ENCODE assay signal across 9 cellular contexts in the genomic region with DNA sequence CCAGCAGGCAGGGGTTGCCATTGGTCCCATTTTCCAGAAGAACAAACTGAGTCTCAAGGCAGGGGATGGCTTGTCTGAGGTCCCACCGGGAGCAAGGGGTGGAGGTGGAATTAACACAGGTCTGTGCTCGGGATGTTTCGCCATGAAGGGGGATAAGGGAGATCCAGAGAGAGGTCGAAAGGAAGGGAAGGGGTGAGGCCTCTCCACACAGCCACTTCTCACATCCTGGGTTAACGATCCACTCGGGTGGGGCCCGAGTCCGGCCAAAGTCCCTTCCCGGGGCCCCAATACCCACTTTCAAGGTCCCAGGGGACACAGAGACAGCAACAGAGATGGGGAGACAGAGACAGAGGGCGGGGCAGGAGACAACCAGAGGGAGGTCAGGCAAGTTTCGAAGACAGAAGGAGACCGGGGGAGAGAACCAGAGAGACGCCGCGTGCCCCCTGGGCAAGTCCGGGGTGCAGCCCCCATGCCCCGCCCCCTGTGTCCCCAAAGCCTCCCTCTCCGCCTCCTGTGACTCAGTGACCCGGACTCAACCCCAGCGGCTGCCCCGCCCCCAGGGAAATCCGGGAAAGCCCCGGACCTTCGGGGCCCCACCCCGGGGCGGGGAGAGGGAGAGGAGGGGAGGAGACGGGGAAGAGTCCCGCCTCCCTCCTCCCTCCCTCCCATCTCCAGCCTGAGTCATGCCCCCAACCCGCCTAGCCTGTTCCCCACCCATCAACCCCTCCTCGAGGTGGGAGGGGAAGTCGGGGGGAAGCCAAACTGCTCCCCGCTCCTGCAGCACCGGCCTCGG. TPM values are rescaled to one million over a fixed set of nuclear protein-coding genes. Genes with fewer than 3 reads are reported as not detected.
DNase-seq lines count a peak whose midpoint lies in the region; FAIRE-seq and TF ChIP-seq lines count a peak whose summit lies in the region.
"Had no signal": no experiment of that assay in that cellular context is flagged by ENCODE, and none has a peak within 500 bp of the region (broad histone marks: within the 10 kb centered on the region; RNA-seq: fewer than 3 reads in every experiment).

No MANE protein-coding gene starts in this region.

- H2AFZ ChIP-seq in astrocyte (ENCODE audit: low read depth, low read length), result peak overlapping the region; percentile 50

- peaks cover 26% of the 10 kb centered on the region for H3K79me2 ChIP-seq in astrocyte (ENCODE audit: insufficient read depth, low read length)

- H3K9ac ChIP-seq in astrocyte (ENCODE audit: low read length), result peak overlapping the region; percentile 90

- H3K27me3 ChIP-seq in BE2C, result no peaks in the 10 kb centered on the region
- H3K27me3 ChIP-seq in astrocyte (ENCODE audit: insufficient read depth, low read length), result no peaks in the 10 kb centered on the region

- H3K27me3 Mint-ChIP-seq in astrocyte (ENCODE audit: low read depth, unreplicated experiment), result peaks cover 12% of the 10 kb centered on the region

- H3K27ac Mint-ChIP-seq in astrocyte (ENCODE audit: unreplicated experiment), result peak overlapping the region; percentile 47

- no peaks in the 10 kb centered on the region for H3K9me3 Mint-ChIP-seq in astrocyte (ENCODE audit: unreplicated experiment)

- H3K4me2 ChIP-seq in astrocyte (ENCODE audit: low read length), result peak overlapping the region; percentile 99

- H4K20me1 ChIP-seq in astrocyte (ENCODE audit: insufficient read depth, low read length), result peaks cover 26% of the 10 kb centered on the region

- peak overlapping the region; percentile 86 for H3K27ac ChIP-seq in astrocyte (ENCODE audit: low read depth, low read length)

- H3K36me3 ChIP-seq in BE2C (no peaks in the 10 kb centered on the region; the same call in 1 of the 2 replicates), astrocyte (ENCODE audit: insufficient read depth, low read length) (no peaks in the 10 kb centered on the region)

- peaks cover 11% of the 10 kb centered on the region for H3K36me3 Mint-ChIP-seq in astrocyte (ENCODE audit: low read depth, unreplicated experiment)

- DNase-seq in BE2C, result peak; percentile 92
- DNase-seq in KG1 (lab: John Stamatoyannopoulos, UW), result peak; percentile 46
- peak; percentile 91 for DNase-seq in T1000 (lab: John Stamatoyannopoulos, UW)
- DNase-seq in astrocyte (ENCODE audit: low read depth), result peak; percentile 90
- peak; percentile 96 for DNase-seq in hepatic stellate cell (ENCODE audit: low spot score)
- peak; percentile 72 for DNase-seq in retinal pigment epithelial cell (ENCODE audit: low read depth)
- no peak for DNase-seq in SKM-1 (lab: John Stamatoyannopoulos, UW; ENCODE audit: unreplicated experiment)

- peaks cover 22% of the 10 kb centered on the region for H3K4me1 Mint-ChIP-seq in astrocyte (ENCODE audit: low read depth, unreplicated experiment)

- TF ChIP-seq POLR2A in GM19099 (IDR thresholded peaks at IDR 0.05; ENCODE audit: extremely low read depth, insufficient read length, low read depth), result peak; percentile 57

- no peak for TF ChIP-seq CTCF in BE2C (IDR thresholded peaks at IDR 0.05; ENCODE audit: low read depth, low read length)
- no peak for TF ChIP-seq CTCF in astrocyte (IDR thresholded peaks at IDR 0.05; ENCODE audit: insufficient read depth, low read depth, low read length)
- no peak for TF ChIP-seq CTCF in retinal pigment epithelial cell (conservative IDR thresholded peaks at IDR 0.05; ENCODE audit: low read depth, low read length)

- H3K4me1 ChIP-seq in BE2C (peaks cover 9% of the 10 kb centered on the region), astrocyte (ENCODE audit: insufficient read depth, low read length) (peaks cover 33% of the 10 kb centered on the region)

- H3K4me3 Mint-ChIP-seq in astrocyte (ENCODE audit: unreplicated experiment), result peak overlapping the region; percentile 86

- H3K9me3 ChIP-seq in BE2C (no peaks in the 10 kb centered on the region), astrocyte (ENCODE audit: insufficient read depth, low read depth, low read length) (no peaks in the 10 kb centered on the region)

- FAIRE-seq in astrocyte (lab: Jason Lieb, UNC), result peak; percentile 43

- H3K4me3 ChIP-seq in BE2C (ENCODE audit: low read depth, low read length) (peak overlapping the region; percentile 71), astrocyte (ENCODE audit: insufficient read depth, low read depth, low read length) (peak overlapping the region; percentile 58), retinal pigment epithelial cell (ENCODE audit: low read length) (peak overlapping the region; percentile 61)

RNA-seq across cellular contexts. Expression of a gene that starts 1.4 kb away (rescaled TPM):
- 14.5 TPM for polyA plus RNA-seq in BE2C (2012; ENCODE audit: insufficient read depth, insufficient read length, low read depth)
- total RNA-seq in astrocyte, result 16.9 and 17.3 TPM in 2 replicates

RNA-seq across cellular contexts. Expression of a gene that starts 30.5 kb away (rescaled TPM):
- polyA plus RNA-seq in BE2C (2012; ENCODE audit: insufficient read depth, insufficient read length, low read depth), result not detected
- total RNA-seq in astrocyte, result not detected in 2 replicates
- total RNA-seq: T-helper 2 cell treated with Interferon-gamma antibody and Interleukin-4, amounts not matched to agents 100 ng/mL and 5 ng/mL, for 36 hours had no signal

RNA-seq across cellular contexts. Expression of a gene that starts 48.2 kb away (rescaled TPM):
- polyA plus RNA-seq in BE2C (2012; ENCODE audit: insufficient read depth, insufficient read length, low read depth), result 0.28 TPM
- total RNA-seq in astrocyte, result 0.14 TPM in 1 of 2 replicates, not detected in the other
- total RNA-seq: T-helper 2 cell treated with Interferon-gamma antibody and Interleukin-4, amounts not matched to agents 100 ng/mL and 5 ng/mL, for 36 hours had no signal
